In the genomic region with DNA sequence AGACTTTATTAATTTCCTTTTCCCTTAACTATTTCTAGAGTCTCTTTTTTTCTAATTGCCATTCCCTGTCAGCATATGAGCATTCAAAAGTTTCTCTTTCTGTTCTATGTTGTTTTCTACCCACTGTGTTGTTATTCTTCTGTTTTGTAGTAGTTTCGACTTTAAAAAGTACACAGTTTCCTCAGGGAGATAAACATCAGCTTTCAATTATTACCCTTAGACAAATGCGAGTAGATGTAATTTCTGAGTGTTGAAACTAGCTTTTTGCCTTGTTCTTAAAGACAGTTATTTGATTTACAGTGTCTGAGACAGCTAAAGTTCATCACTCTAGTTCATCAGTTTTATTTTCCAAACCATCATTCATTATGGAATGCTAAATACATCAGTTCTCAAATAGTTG, we compare ENCODE assay signal across 1 cellular context.
TF ChIP-seq lines count a peak whose summit lies in the region.

No MANE protein-coding gene starts in this region.

TF ChIP-seq in A549, 52 proteins besides CTCF, POLR2A, EP300 and RAD21 (continued from another document):
- TF ChIP-seq HEYL (CRISPR knock-in tag; IDR thresholded peaks at IDR 0.05): no peak
- no peak for TF ChIP-seq PHF8 (IDR thresholded peaks at IDR 0.05; ENCODE audit: borderline replicate concordance, low read depth)
- no peak for TF ChIP-seq REST (IDR thresholded peaks at IDR 0.05)
- no peak for TF ChIP-seq ZNF302 (CRISPR knock-in tag; IDR thresholded peaks at IDR 0.05)
